Comparison of ENCODE assay signal across 17 cellular contexts in genomic region chr22:40960137-40960536, GRCh38. TPM values are rescaled to one million over a fixed set of nuclear protein-coding genes. Genes with fewer than 3 reads are reported as not detected.
DNase-seq lines count a peak whose midpoint lies in the region; ATAC-seq and TF ChIP-seq lines count a peak whose summit lies in the region.
"Had no signal": no experiment of that assay in that cellular context is flagged by ENCODE, and none has a peak within 500 bp of the region (broad histone marks: within the 10 kb centered on the region; RNA-seq: fewer than 3 reads in every experiment).

No MANE protein-coding gene starts in this region.

- no peak overlapping the region for H2BK15ac ChIP-seq in H9 (ENCODE audit: low read depth, low read length)

- peaks cover 30% of the 10 kb centered on the region for H3K36me3 Mint-ChIP-seq in T-helper 1 cell treated with Interleukin-12 subunit alpha and Interleukin-12 subunit beta and Interleukin-4 antibody, amounts not matched to agents 30 μg/mL and 1 μg/mL, for 36 hours (ENCODE audit: low read depth)
- peaks cover 32 to 82% (median 72%) of the 10 kb centered on the region in 3 experiments for H3K36me3 Mint-ChIP-seq in H9 (ENCODE audit: insufficient read depth in 1 of 3, low read depth in 3 of 3)
- H3K36me3 Mint-ChIP-seq in brain: peaks cover 72% of the 10 kb centered on the region
- peaks cover 0 to 67% (median 2%) of the 10 kb centered on the region in 3 donors for H3K36me3 Mint-ChIP-seq in naive thymus-derived CD8-positive, alpha-beta T cell

- no peak overlapping the region for H2BK12ac ChIP-seq in H9 (ENCODE audit: insufficient read length, low read depth, low read length)

- no peaks in the 10 kb centered on the region for H3K4me1 ChIP-seq in H9 (ENCODE audit: insufficient read depth, low read length)
- H3K4me1 ChIP-seq in colonic mucosa: no peaks in the 10 kb centered on the region
- H3K4me1 ChIP-seq: adrenal gland, Caco-2 had no signal

- no peak overlapping the region for H3K14ac ChIP-seq in H9 (ENCODE audit: insufficient read depth, low read length)

- no peak overlapping the region for H3K18ac ChIP-seq in H9 (ENCODE audit: insufficient read length, low read depth, low read length)

- no peak overlapping the region for H2BK120ac ChIP-seq in H9 (ENCODE audit: low read depth, low read length, poor library complexity, severe bottlenecking)

- H3K4me1 Mint-ChIP-seq in T-helper 1 cell treated with Interleukin-12 subunit alpha and Interleukin-12 subunit beta and Interleukin-4 antibody, amounts not matched to agents 30 μg/mL and 1 μg/mL, for 36 hours (ENCODE audit: low read depth): peaks cover 22% of the 10 kb centered on the region
- no peaks in the 10 kb centered on the region for H3K4me1 Mint-ChIP-seq in H9
- H3K4me1 Mint-ChIP-seq in brain: peaks cover 1% of the 10 kb centered on the region
- peaks cover 8 to 41% (median 15%) of the 10 kb centered on the region in 4 donors for H3K4me1 Mint-ChIP-seq in naive thymus-derived CD8-positive, alpha-beta T cell

- no peak overlapping the region for H3T11ph ChIP-seq in H9 (ENCODE audit: low read length)

- no peak overlapping the region for H3K4me3 Mint-ChIP-seq in T-helper 1 cell treated with Interleukin-12 subunit alpha and Interleukin-12 subunit beta and Interleukin-4 antibody, amounts not matched to agents 30 μg/mL and 1 μg/mL, for 36 hours
- H3K4me3 Mint-ChIP-seq in H9: no peak overlapping the region
- H3K4me3 Mint-ChIP-seq in brain: no peak overlapping the region
- no peak overlapping the region for H3K4me3 Mint-ChIP-seq in naive thymus-derived CD8-positive, alpha-beta T cell

- H3K9me3 ChIP-seq in H9 (ENCODE audit: control insufficient read depth, low read depth, low read length) (no peaks in the 10 kb centered on the region), colonic mucosa (no peaks in the 10 kb centered on the region)
- H3K9me3 ChIP-seq: adrenal gland, Caco-2, heart left ventricle had no signal

- no peak overlapping the region for H4K5ac ChIP-seq in H9 (ENCODE audit: insufficient read length, low read depth, low read length)

- H2BK5ac ChIP-seq in H9 (ENCODE audit: insufficient read length, low read length): no peak overlapping the region

- H2AK5ac ChIP-seq in H9 (ENCODE audit: insufficient read length, low read length): no peak overlapping the region

- H3K4ac ChIP-seq in H9 (ENCODE audit: low read depth, low read length): no peak overlapping the region

- H3K27me3 ChIP-seq in H9 (ENCODE audit: insufficient read depth, low read length) (no peaks in the 10 kb centered on the region), colonic mucosa (no peaks in the 10 kb centered on the region)
- H3K27me3 ChIP-seq: adrenal gland, heart left ventricle had no signal

- no peak overlapping the region for H3K4me3 ChIP-seq in colonic mucosa
- H3K4me3 ChIP-seq: adrenal gland, heart left ventricle, PC-9 had no signal

- POLR2A ChIA-PET in naive thymus-derived CD8-positive, alpha-beta T cell (lab: Charles Lee): interaction anchor here (0.5 to 1.1 kb wide), 4 partner anchors 9 to 1418 kb away, joined by 3 to 7 read pairs (median 5); partner anchors contain the start of gene RBX1

- no peaks in the 10 kb centered on the region for H3K27me3 Mint-ChIP-seq in T-helper 1 cell treated with Interleukin-12 subunit alpha and Interleukin-12 subunit beta and Interleukin-4 antibody, amounts not matched to agents 30 μg/mL and 1 μg/mL, for 36 hours (ENCODE audit: low read depth)
- H3K27me3 Mint-ChIP-seq in H9 (ENCODE audit: low read depth) (no peaks in the 10 kb centered on the region), brain (no peaks in the 10 kb centered on the region)
- no peaks in the 10 kb centered on the region for H3K27me3 Mint-ChIP-seq in naive thymus-derived CD8-positive, alpha-beta T cell

- no peak for ATAC-seq in naive thymus-derived CD8-positive, alpha-beta T cell

- no peak overlapping the region for H3K23ac ChIP-seq in H9 (ENCODE audit: insufficient read length, low read depth, low read length)

- H3K36me3 ChIP-seq in colonic mucosa: peaks cover 5% of the 10 kb centered on the region

- H2BK20ac ChIP-seq in H9 (ENCODE audit: low read depth, low read length, poor library complexity, severe bottlenecking): no peak overlapping the region

- no peak overlapping the region for H4K8ac ChIP-seq in H9 (replicated peaks; ENCODE audit: insufficient read length, low read depth, low read length)

- peaks cover 4% of the 10 kb centered on the region; the same call in 1 of the 2 replicates for H3K79me2 ChIP-seq in H9 (ENCODE audit: insufficient read depth, low read length)

- WGBS in H9 (ENCODE audit: extremely low coverage, insufficient read length, low lambda C conversion rate): no CpG with 5 or more reads among the region's 3 CpGs

- H3K79me1 ChIP-seq in H9 (ENCODE audit: insufficient read depth, low read depth, low read length, poor library complexity, severe bottlenecking): no peaks in the 10 kb centered on the region

- H3K9ac ChIP-seq in H9 (ENCODE audit: extremely low read depth, insufficient read length, low read length) (no peak overlapping the region), colonic mucosa (ENCODE audit: low read depth in 2 of 2, low read length in 2 of 2) (no peak overlapping the region)
- H3K9ac ChIP-seq: KMS-11 had no signal

- H3K56ac ChIP-seq in H9 (ENCODE audit: insufficient read length, low read depth, low read length): no peak overlapping the region

- no peaks in the 10 kb centered on the region for H3K9me3 Mint-ChIP-seq in T-helper 1 cell treated with Interleukin-12 subunit alpha and Interleukin-12 subunit beta and Interleukin-4 antibody, amounts not matched to agents 30 μg/mL and 1 μg/mL, for 36 hours
- H3K9me3 Mint-ChIP-seq in H9 (no peaks in the 10 kb centered on the region), brain (no peaks in the 10 kb centered on the region)
- no peaks in the 10 kb centered on the region for H3K9me3 Mint-ChIP-seq in naive thymus-derived CD8-positive, alpha-beta T cell

- H3K23me2 ChIP-seq in H9 (ENCODE audit: insufficient read length, low read depth, low read length, poor library complexity, severe bottlenecking): no peaks in the 10 kb centered on the region

- peak overlapping the region; percentile 1 for H3K27ac Mint-ChIP-seq in T-helper 1 cell treated with Interleukin-12 subunit alpha and Interleukin-12 subunit beta and Interleukin-4 antibody, amounts not matched to agents 30 μg/mL and 1 μg/mL, for 36 hours
- peak overlapping the region in 2 of 3 experiments; percentile 18 to 37; a peak in 4 of 7 replicates for H3K27ac Mint-ChIP-seq in H9
- H3K27ac Mint-ChIP-seq in brain: peak overlapping the region in 3 of 5 experiments; percentile 3 to 36 (median 35)
- peak overlapping the region; percentile 4 to 92 (median 74) for H3K27ac Mint-ChIP-seq in naive thymus-derived CD8-positive, alpha-beta T cell

- intact Hi-C loops in colonic mucosa (cut with DNase I): no loop called here

- no peak overlapping the region for H2AFZ ChIP-seq in H9 (ENCODE audit: low read length)
- H2AFZ ChIP-seq: PC-9 had no signal

- no peak overlapping the region for H4K91ac ChIP-seq in H9 (ENCODE audit: insufficient read length, low read depth, low read length)

- DNase-seq in T-helper 1 cell: no peak
- DNase-seq in H9: no peak
- DNase-seq in naive thymus-derived CD8-positive, alpha-beta T cell: no peak
- no peak for DNase-seq in cerebellar cortex (ENCODE audit: low spot score)
- DNase-seq in iPS-NIHi11 (ENCODE audit: low spot score): no peak
- no peak for DNase-seq in colonic mucosa
- DNase-seq: activated CD4-positive, CD25-positive, alpha-beta regulatory T cell; activated T-cell treated with anti-CD3 and anti-CD28 coated beads, Interleukin-2, amount 50 U/mL, for 1 hour; Caco-2; heart left ventricle; NCI-H1436 treated with DMSO at 0.1 percent for 48 hours; NCI-H510A treated with DMSO at 0.1 percent for 48 hours; PC-9 had no signal

- no peak for TF ChIP-seq CTCF in H9 (conservative IDR thresholded peaks at IDR 0.05)
- no peak for TF ChIP-seq CTCF in brain (conservative IDR thresholded peaks at IDR 0.05)
- no peak for TF ChIP-seq CTCF in colonic mucosa (IDR thresholded peaks at IDR 0.05)

- no peak overlapping the region for H3K4me2 ChIP-seq in H9 (ENCODE audit: insufficient read depth, insufficient read length, low read length)
- H3K4me2 ChIP-seq: KMS-11, PC-9 had no signal

- no peak overlapping the region for H3K27ac ChIP-seq in H9 (ENCODE audit: insufficient read length, low read depth, low read length)
- H3K27ac ChIP-seq in colonic mucosa: no peak overlapping the region
- H3K27ac ChIP-seq: adrenal gland, heart left ventricle, KMS-11, PC-9 had no signal

- no peaks in the 10 kb centered on the region for H4K20me1 ChIP-seq in H9 (ENCODE audit: control insufficient read depth, insufficient read depth, insufficient read length)

RNA-seq across cellular contexts. Expression of gene RBX1, which starts 9.0 kb away (rescaled TPM):
- total RNA-seq in H9 (2021) (79.1 and 85.6 TPM in 2 replicates), colonic mucosa (10 to 100 TPM; 37.7 to 46.0 TPM)
- 64.0 TPM for polyA plus RNA-seq in brain (ENCODE audit: insufficient read depth, low read depth, low replicate concordance)
- 10 to 100 TPM; 37.0 to 37.5 TPM for total RNA-seq in naive thymus-derived CD8-positive, alpha-beta T cell
- polyA plus RNA-seq in naive thymus-derived CD8-positive, alpha-beta T cell: 100 to 1,000 TPM; 134 to 152 (median 148) TPM

Comparison
In these comparisons a context has a peak if more than half of its experiments do, and no peak if none do; other contexts are left out.
1. H3K27ac Mint-ChIP-seq: peak in every context shown above with its lines; median percentile 74 in naive thymus-derived CD8-positive, alpha-beta T cell; 35 in brain; 28 in H9; 1 in T-helper 1 cell treated with Interleukin-12 subunit alpha and Interleukin-12 subunit beta and Interleukin-4 antibody, amounts not matched to agents 30 μg/mL and 1 μg/mL, for 36 hours.